ENCODE assay signal across 31 cellular contexts in genomic region chr2:110978148-110978547, GRCh38.
"Had no signal": no experiment of that assay in that cellular context is flagged by ENCODE, and none has a peak within 500 bp of the region (broad histone marks: within the 10 kb centered on the region; RNA-seq: fewer than 3 reads in every experiment).

No MANE protein-coding gene starts in this region.

- H3K27me3 ChIP-seq: neural progenitor cell, ovary, right lobe of liver, sigmoid colon, suprapubic skin, testis, tibial artery, transverse colon, upper lobe of right lung, uterus had no signal

- H3K4me3 ChIP-seq: neural progenitor cell, ovary, psoas muscle, right lobe of liver, sigmoid colon, suprapubic skin, testis, tibial artery, transverse colon, upper lobe of right lung, uterus had no signal

- H3K27ac Mint-ChIP-seq: naive thymus-derived CD4-positive, alpha-beta T cell; natural killer cell; progenitor cell of endocrine pancreas; stimulated activated memory B cell treated with anti-CD40 and anti-IgM and Interleukin-4, amounts not matched to agents 10 μg/mL and 1 μg/mL and 100 μg/mL, for 72 hours; stimulated activated naive CD8-positive, alpha-beta T cell treated with anti-CD3 and anti-CD28 coated beads, Interleukin-15, amount 100 ng/mL, for 72 hours; type B pancreatic cell had no signal

- H3K36me3 ChIP-seq: neural progenitor cell, ovary, right lobe of liver, sigmoid colon, suprapubic skin, tibial artery, transverse colon, upper lobe of right lung, uterus had no signal

- DNase-seq: naive thymus-derived CD4-positive, alpha-beta T cell; natural killer cell; occipital lobe; ovary; posterior cingulate gyrus; psoas muscle; right cardiac atrium; right lobe of liver; sigmoid colon; small intestine; stimulated activated CD4-positive, alpha-beta T cell treated with anti-CD3 and anti-CD28 coated beads, Interleukin-15, amount 100 ng/mL, for 24 hours; stimulated activated CD4-positive, alpha-beta T cell treated with anti-CD3 and anti-CD28 coated beads, Interleukin-2, amount 100 ng/mL, for 24 hours; stimulated activated CD4-positive, alpha-beta T cell treated with anti-CD3 and anti-CD28 coated beads, Interleukin-2, amount 100 ng/mL, for 48 hours; stimulated activated CD4-positive, alpha-beta T cell treated with anti-CD3 and anti-CD28 coated beads, Interleukin-4, amount 100 ng/mL, for 4 hours; stimulated activated CD8-positive, alpha-beta memory T cell treated with anti-CD3 and anti-CD28 coated beads, Interleukin-4, amount 100 ng/mL, for 48 hours; stimulated activated naive CD4-positive, alpha-beta T cell; stimulated activated naive CD8-positive, alpha-beta T cell treated with anti-CD3 and anti-CD28 coated beads, Interleukin-15, amount 100 ng/mL, for 72 hours; stimulated activated naive CD8-positive, alpha-beta T cell treated with anti-CD3 and anti-CD28 coated beads, Interleukin-15, Interleukin-2, amounts not matched to agents 100 U/mL and 50 U/mL, for 24 hours; substantia nigra; testis; tibial artery; transverse colon; upper lobe of right lung; uterus had no signal

- H3K4me2 ChIP-seq: neural progenitor cell had no signal

- H2AFZ ChIP-seq: neural progenitor cell, parathyroid adenoma had no signal

- H3K27me3 Mint-ChIP-seq: type B pancreatic cell had no signal

- H3K4me3 Mint-ChIP-seq: naive thymus-derived CD4-positive, alpha-beta T cell; natural killer cell; nephron; neural progenitor cell; stimulated activated memory B cell treated with anti-CD40 and anti-IgM and Interleukin-4, amounts not matched to agents 10 μg/mL and 1 μg/mL and 100 μg/mL, for 72 hours; stimulated activated naive CD8-positive, alpha-beta T cell treated with anti-CD3 and anti-CD28 coated beads, Interleukin-15, amount 100 ng/mL, for 72 hours; type B pancreatic cell had no signal

- H3K79me2 ChIP-seq: parathyroid adenoma had no signal

- H3K36me3 Mint-ChIP-seq: naive thymus-derived CD4-positive, alpha-beta T cell; natural killer cell; stimulated activated memory B cell treated with anti-CD40 and anti-IgM and Interleukin-4, amounts not matched to agents 10 μg/mL and 1 μg/mL and 100 μg/mL, for 72 hours; type B pancreatic cell had no signal

- H3K9me3 ChIP-seq: ovary, psoas muscle, right lobe of liver, sigmoid colon, suprapubic skin, testis, tibial artery, transverse colon, upper lobe of right lung, uterus had no signal

- H3K4me1 Mint-ChIP-seq: stimulated activated memory B cell treated with anti-CD40 and anti-IgM and Interleukin-4, amounts not matched to agents 10 μg/mL and 1 μg/mL and 100 μg/mL, for 72 hours; stimulated activated naive CD8-positive, alpha-beta T cell treated with anti-CD3 and anti-CD28 coated beads, Interleukin-15, amount 100 ng/mL, for 72 hours had no signal

- H3K27ac ChIP-seq: neural progenitor cell, ovary, parathyroid adenoma, psoas muscle, right lobe of liver, sigmoid colon, suprapubic skin, testis, tibial artery, transverse colon, upper lobe of right lung, uterus had no signal

- H3K4me1 ChIP-seq: parathyroid adenoma, psoas muscle, right lobe of liver, sigmoid colon, suprapubic skin, testis, tibial artery, transverse colon, upper lobe of right lung, uterus had no signal

- H3K9me3 Mint-ChIP-seq: naive thymus-derived CD4-positive, alpha-beta T cell; natural killer cell; nephron; stimulated activated memory B cell treated with anti-CD40 and anti-IgM and Interleukin-4, amounts not matched to agents 10 μg/mL and 1 μg/mL and 100 μg/mL, for 72 hours; stimulated activated naive CD8-positive, alpha-beta T cell treated with anti-CD3 and anti-CD28 coated beads, Interleukin-15, amount 100 ng/mL, for 72 hours; type B pancreatic cell had no signal
